Comparison of ENCODE assay signal across 20 cellular contexts in genomic region chr5:91668261-91668660, GRCh38.
"Had no signal": no experiment of that assay in that cellular context is flagged by ENCODE, and none has a peak within 500 bp of the region (broad histone marks: within the 10 kb centered on the region; RNA-seq: fewer than 3 reads in every experiment).

No MANE protein-coding gene starts in this region.

- H3K4me1 ChIP-seq: colonic mucosa, esophagus muscularis mucosa, foreskin keratinocyte, gastroesophageal sphincter, left lung had no signal

- H3K27me3 ChIP-seq: colonic mucosa, esophagus muscularis mucosa, foreskin keratinocyte, gastroesophageal sphincter, heart left ventricle, hepatocyte, left lung had no signal

- ATAC-seq: foreskin keratinocyte; gastroesophageal sphincter; heart left ventricle; left cardiac atrium; left lung; left ventricle myocardium superior; mucosa of descending colon; naive thymus-derived CD8-positive, alpha-beta T cell had no signal

- H3K9me3 ChIP-seq: colonic mucosa, esophagus muscularis mucosa, gastroesophageal sphincter, heart left ventricle, left lung, mucosa of descending colon had no signal

- H3K27ac ChIP-seq: colonic mucosa, esophagus muscularis mucosa, foreskin keratinocyte, gastroesophageal sphincter, heart left ventricle, hepatocyte, left lung had no signal

- H3K36me3 ChIP-seq: colonic mucosa, esophagus muscularis mucosa, gastroesophageal sphincter, heart left ventricle, left lung had no signal

- H3K4me3 ChIP-seq: colonic mucosa, esophagus muscularis mucosa, gastroesophageal sphincter, heart left ventricle, hepatocyte, left lung, lung, mucosa of descending colon had no signal

- DNase-seq: colonic mucosa; cortex of kidney; effector CD4-positive, alpha-beta T cell; effector memory CD4-positive, alpha-beta T cell; foreskin keratinocyte; heart left ventricle; hypothalamus; immature natural killer cell; left cardiac atrium; left lung; left ventricle myocardium superior; mammary epithelial cell; mesenchymal stem cell; mucosa of descending colon; naive B cell; naive thymus-derived CD8-positive, alpha-beta T cell had no signal
